ENCODE assay signal across 1 cellular context in the genomic region with DNA sequence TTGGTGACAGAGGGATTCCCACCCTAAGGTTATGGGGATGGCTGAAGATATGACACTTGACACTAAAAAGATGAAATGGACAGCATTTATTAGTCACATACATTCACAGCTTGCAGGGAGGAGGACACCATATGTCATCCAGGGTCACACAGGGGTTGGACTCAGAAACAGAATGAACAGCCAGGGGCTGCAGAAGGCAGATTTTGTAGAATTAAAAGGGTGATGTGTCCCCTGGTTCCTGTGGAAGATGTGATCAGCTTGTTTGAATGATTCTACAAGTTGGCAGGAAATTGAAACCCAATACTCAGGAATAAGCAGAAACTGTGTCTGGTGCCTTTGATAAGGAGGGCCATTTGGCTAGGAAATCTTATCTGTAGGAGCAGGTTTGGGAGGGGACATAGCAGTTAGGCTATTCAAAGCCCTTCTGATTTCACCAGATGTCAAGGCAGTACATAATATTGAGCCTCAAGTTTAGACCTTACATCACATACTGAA.
TF ChIP-seq lines count a peak whose summit lies in the region.

No MANE protein-coding gene starts in this region.

TF ChIP-seq in K562, 482 proteins besides CTCF, POLR2A, EP300 and RAD21 (continued from another document and continues in another):
- TF ChIP-seq, protein P1, sequence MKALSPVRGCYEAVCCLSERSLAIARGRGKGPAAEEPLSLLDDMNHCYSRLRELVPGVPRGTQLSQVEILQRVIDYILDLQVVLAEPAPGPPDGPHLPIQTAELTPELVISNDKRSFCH (CRISPR knock-in tag; IDR thresholded peaks at IDR 0.05), result no peak
- TF ChIP-seq, protein P1 (tag; IDR thresholded peaks at IDR 0.05), result peak; percentile 66; the same call in 1 of the 2 replicates
- TF ChIP-seq CHAMP1 (IDR thresholded peaks at IDR 0.05) (peak; percentile 97), SPI1 (IDR thresholded peaks at IDR 0.05; ENCODE audit: borderline replicate concordance, low read depth, low read length) (no peak), STAT5A (IDR thresholded peaks at IDR 0.05; ENCODE audit: borderline replicate concordance, low read length) (peak; percentile 98), HINFP (tag; conservative IDR thresholded peaks at IDR 0.05; ENCODE audit: low read depth) (0 out of 2 replicates have a peak, but pooled peaks have one; percentile 5), CTBP1 (IDR thresholded peaks at IDR 0.05; ENCODE audit: borderline replicate concordance) (peak; percentile 82; the same call in 1 of the 2 replicates), CBX2 (IDR thresholded peaks at IDR 0.05; ENCODE audit: insufficient read depth, low read length, poor library complexity, severe bottlenecking) (no peak), RBBP5 (IDR thresholded peaks at IDR 0.05; ENCODE audit: borderline replicate concordance, insufficient read depth, low read length, poor library complexity, severe bottlenecking) (peak; percentile 48), SIX5 (IDR thresholded peaks at IDR 0.05; ENCODE audit: borderline replicate concordance in 1 of 2, insufficient read depth in 1 of 2, low read depth in 1 of 2, low read length in 2 of 2) (no peak), GABPA (tag; conservative IDR thresholded peaks at IDR 0.05; ENCODE audit: low read depth) (no peak; the same call in 1 of the 2 replicates), ZNF507 (tag; conservative IDR thresholded peaks at IDR 0.05) (no peak), RBM25 (IDR thresholded peaks at IDR 0.05; ENCODE audit: low read depth, low read length, severe bottlenecking) (no peak), PCBP1 (IDR thresholded peaks at IDR 0.05; ENCODE audit: low read depth, low read length, poor library complexity, severe bottlenecking) (no peak), ZNF324 (CRISPR knock-in tag; IDR thresholded peaks at IDR 0.05) (no peak), ZNF165 (CRISPR knock-in tag; IDR thresholded peaks at IDR 0.05; ENCODE audit: borderline replicate concordance) (no peak), ATF7 (IDR thresholded peaks at IDR 0.05) (peak; percentile 91), PHB2 (IDR thresholded peaks at IDR 0.05; ENCODE audit: low read depth) (peak; percentile 97), SREBF1 (IDR thresholded peaks at IDR 0.05; ENCODE audit: borderline replicate concordance, low read depth, low read length) (no peak), PREB (CRISPR knock-in tag; IDR thresholded peaks at IDR 0.05) (no peak), JUN (IDR thresholded peaks at IDR 0.05; ENCODE audit: borderline replicate concordance, low read depth, low read length) (peak; percentile 60; the same call in 1 of the 2 replicates), JUN (CRISPR knock-in tag; IDR thresholded peaks at IDR 0.05; ENCODE audit: borderline replicate concordance) (no peak), NCOR1 (IDR thresholded peaks at IDR 0.05) (peak; percentile 99), ZNF655 (CRISPR knock-in tag; IDR thresholded peaks at IDR 0.05) (no peak), ZBTB1 (CRISPR knock-in tag; IDR thresholded peaks at IDR 0.05; ENCODE audit: borderline replicate concordance, low read depth) (no peak), E2F5 (CRISPR knock-in tag; IDR thresholded peaks at IDR 0.05) (no peak), POLR3A (IDR thresholded peaks at IDR 0.05; ENCODE audit: borderline replicate concordance, extremely low read depth, insufficient read depth, insufficient read length) (no peak), TCF3 (CRISPR knock-in tag; IDR thresholded peaks at IDR 0.05) (peak; percentile 100), ZNF79 (CRISPR knock-in tag; IDR thresholded peaks at IDR 0.05; ENCODE audit: low read depth) (no peak), MECOM (CRISPR knock-in tag; IDR thresholded peaks at IDR 0.05) (peak; percentile 67; the same call in 1 of the 2 replicates), SMC3 (conservative IDR thresholded peaks at IDR 0.05; ENCODE audit: insufficient read depth, low read depth, low read length) (no peak), KDM1A (IDR thresholded peaks at IDR 0.05) (peak; percentile 99), ZNF695 (CRISPR knock-in tag; IDR thresholded peaks at IDR 0.05) (no peak), NBN (IDR thresholded peaks at IDR 0.05; ENCODE audit: low read depth) (peak; percentile 98), NFXL1 (CRISPR knock-in tag; IDR thresholded peaks at IDR 0.05) (no peak)
- TF ChIP-seq, protein P2, sequence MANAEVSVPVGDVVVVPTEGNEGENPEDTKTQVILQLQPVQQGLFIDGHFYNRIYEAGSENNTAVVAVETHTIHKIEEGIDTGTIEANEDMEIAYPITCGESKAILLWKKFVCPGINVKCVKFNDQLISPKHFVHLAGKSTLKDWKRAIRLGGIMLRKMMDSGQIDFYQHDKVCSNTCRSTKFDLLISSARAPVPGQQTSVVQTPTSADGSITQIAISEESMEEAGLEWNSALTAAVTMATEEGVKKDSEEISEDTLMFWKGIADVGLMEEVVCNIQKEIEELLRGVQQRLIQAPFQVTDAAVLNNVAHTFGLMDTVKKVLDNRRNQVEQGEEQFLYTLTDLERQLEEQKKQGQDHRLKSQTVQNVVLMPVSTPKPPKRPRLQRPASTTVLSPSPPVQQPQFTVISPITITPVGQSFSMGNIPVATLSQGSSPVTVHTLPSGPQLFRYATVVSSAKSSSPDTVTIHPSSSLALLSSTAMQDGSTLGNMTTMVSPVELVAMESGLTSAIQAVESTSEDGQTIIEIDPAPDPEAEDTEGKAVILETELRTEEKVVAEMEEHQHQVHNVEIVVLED (CRISPR knock-in tag; IDR thresholded peaks at IDR 0.05), result no peak
- TF ChIP-seq, protein P3, sequence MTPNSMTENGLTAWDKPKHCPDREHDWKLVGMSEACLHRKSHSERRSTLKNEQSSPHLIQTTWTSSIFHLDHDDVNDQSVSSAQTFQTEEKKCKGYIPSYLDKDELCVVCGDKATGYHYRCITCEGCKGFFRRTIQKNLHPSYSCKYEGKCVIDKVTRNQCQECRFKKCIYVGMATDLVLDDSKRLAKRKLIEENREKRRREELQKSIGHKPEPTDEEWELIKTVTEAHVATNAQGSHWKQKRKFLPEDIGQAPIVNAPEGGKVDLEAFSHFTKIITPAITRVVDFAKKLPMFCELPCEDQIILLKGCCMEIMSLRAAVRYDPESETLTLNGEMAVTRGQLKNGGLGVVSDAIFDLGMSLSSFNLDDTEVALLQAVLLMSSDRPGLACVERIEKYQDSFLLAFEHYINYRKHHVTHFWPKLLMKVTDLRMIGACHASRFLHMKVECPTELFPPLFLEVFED (CRISPR knock-in tag; conservative IDR thresholded peaks at IDR 0.05), result no peak
- TF ChIP-seq, protein P4, sequence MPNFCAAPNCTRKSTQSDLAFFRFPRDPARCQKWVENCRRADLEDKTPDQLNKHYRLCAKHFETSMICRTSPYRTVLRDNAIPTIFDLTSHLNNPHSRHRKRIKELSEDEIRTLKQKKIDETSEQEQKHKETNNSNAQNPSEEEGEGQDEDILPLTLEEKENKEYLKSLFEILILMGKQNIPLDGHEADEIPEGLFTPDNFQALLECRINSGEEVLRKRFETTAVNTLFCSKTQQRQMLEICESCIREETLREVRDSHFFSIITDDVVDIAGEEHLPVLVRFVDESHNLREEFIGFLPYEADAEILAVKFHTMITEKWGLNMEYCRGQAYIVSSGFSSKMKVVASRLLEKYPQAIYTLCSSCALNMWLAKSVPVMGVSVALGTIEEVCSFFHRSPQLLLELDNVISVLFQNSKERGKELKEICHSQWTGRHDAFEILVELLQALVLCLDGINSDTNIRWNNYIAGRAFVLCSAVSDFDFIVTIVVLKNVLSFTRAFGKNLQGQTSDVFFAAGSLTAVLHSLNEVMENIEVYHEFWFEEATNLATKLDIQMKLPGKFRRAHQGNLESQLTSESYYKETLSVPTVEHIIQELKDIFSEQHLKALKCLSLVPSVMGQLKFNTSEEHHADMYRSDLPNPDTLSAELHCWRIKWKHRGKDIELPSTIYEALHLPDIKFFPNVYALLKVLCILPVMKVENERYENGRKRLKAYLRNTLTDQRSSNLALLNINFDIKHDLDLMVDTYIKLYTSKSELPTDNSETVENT (CRISPR knock-in tag; IDR thresholded peaks at IDR 0.05), result no peak
- TF ChIP-seq, protein P5, sequence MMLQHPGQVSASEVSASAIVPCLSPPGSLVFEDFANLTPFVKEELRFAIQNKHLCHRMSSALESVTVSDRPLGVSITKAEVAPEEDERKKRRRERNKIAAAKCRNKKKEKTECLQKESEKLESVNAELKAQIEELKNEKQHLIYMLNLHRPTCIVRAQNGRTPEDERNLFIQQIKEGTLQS (IDR thresholded peaks at IDR 0.05), result peak; percentile 82
- TF ChIP-seq, protein P5 (CRISPR knock-in tag; conservative IDR thresholded peaks at IDR 0.05), result no peak
- TF ChIP-seq, protein P6, sequence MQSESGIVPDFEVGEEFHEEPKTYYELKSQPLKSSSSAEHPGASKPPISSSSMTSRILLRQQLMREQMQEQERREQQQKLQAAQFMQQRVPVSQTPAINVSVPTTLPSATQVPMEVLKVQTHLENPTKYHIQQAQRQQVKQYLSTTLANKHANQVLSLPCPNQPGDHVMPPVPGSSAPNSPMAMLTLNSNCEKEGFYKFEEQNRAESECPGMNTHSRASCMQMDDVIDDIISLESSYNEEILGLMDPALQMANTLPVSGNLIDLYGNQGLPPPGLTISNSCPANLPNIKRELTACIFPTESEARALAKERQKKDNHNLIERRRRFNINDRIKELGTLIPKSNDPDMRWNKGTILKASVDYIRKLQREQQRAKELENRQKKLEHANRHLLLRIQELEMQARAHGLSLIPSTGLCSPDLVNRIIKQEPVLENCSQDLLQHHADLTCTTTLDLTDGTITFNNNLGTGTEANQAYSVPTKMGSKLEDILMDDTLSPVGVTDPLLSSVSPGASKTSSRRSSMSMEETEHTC (IDR thresholded peaks at IDR 0.05), result no peak
- TF ChIP-seq, protein P7, sequence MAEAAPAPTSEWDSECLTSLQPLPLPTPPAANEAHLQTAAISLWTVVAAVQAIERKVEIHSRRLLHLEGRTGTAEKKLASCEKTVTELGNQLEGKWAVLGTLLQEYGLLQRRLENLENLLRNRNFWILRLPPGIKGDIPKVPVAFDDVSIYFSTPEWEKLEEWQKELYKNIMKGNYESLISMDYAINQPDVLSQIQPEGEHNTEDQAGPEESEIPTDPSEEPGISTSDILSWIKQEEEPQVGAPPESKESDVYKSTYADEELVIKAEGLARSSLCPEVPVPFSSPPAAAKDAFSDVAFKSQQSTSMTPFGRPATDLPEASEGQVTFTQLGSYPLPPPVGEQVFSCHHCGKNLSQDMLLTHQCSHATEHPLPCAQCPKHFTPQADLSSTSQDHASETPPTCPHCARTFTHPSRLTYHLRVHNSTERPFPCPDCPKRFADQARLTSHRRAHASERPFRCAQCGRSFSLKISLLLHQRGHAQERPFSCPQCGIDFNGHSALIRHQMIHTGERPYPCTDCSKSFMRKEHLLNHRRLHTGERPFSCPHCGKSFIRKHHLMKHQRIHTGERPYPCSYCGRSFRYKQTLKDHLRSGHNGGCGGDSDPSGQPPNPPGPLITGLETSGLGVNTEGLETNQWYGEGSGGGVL (CRISPR knock-in tag; IDR thresholded peaks at IDR 0.05), result no peak
